Comparison of ENCODE assay signal across 25 cellular contexts in the genomic region with DNA sequence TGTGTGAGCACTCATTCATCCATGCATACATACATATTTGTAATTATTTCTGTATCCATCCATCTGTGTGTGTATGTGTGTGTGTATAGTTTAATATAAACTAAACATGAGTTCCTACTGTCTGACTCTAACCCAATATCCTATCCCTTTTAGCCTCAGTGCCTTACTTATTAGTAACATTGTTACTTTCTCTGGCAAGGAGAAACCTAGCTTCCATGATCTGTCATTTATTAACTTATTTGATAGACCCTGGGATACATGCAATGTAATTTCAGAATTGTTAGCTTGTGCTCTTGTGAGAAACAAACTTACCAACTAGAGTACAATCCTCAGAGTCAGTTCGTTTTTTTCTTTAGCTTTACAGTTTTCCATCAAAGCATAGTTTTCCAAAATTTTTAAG. TPM values are rescaled to one million over a fixed set of nuclear protein-coding genes. Genes with fewer than 3 reads are reported as not detected.
"Had no signal": no experiment of that assay in that cellular context is flagged by ENCODE, and none has a peak within 500 bp of the region (broad histone marks: within the 10 kb centered on the region; RNA-seq: fewer than 3 reads in every experiment).

No MANE protein-coding gene starts in this region.

- FAIRE-seq: urothelium cell line had no signal

- H3K4me3 Mint-ChIP-seq: mesothelial cell of epicardium; naive B cell; natural killer cell; stimulated activated naive CD8-positive, alpha-beta T cell treated with anti-CD3 and anti-CD28 coated beads, Interleukin-15, Interleukin-2, amounts not matched to agents 100 ng/mL and 50 ng/mL, for 24 hours had no signal

- H3K4me1 Mint-ChIP-seq: mesothelial cell of epicardium, naive B cell, natural killer cell had no signal

- H3K9me3 Mint-ChIP-seq: mesothelial cell of epicardium; naive B cell; natural killer cell; stimulated activated naive CD8-positive, alpha-beta T cell treated with anti-CD3 and anti-CD28 coated beads, Interleukin-15, Interleukin-2, amounts not matched to agents 100 ng/mL and 50 ng/mL, for 24 hours had no signal

- H3K27ac Mint-ChIP-seq: mesothelial cell of epicardium; naive B cell; natural killer cell; progenitor cell of endocrine pancreas; stimulated activated naive CD8-positive, alpha-beta T cell treated with anti-CD3 and anti-CD28 coated beads, Interleukin-15, Interleukin-2, amounts not matched to agents 100 ng/mL and 50 ng/mL, for 24 hours had no signal

- ATAC-seq: left cardiac atrium, left lung, lower lobe of right lung, natural killer cell, right cardiac atrium, sciatic nerve, upper lobe of right lung had no signal

- H3K36me3 Mint-ChIP-seq: mesothelial cell of epicardium, naive B cell, natural killer cell had no signal

- DNase-seq: head of caudate nucleus; hippocampal formation; left cardiac atrium; left lung; lower lobe of right lung; mammary epithelial cell; mesendoderm; naive B cell; natural killer cell; ovary; retina; right cardiac atrium; stimulated activated CD4-positive, alpha-beta T cell treated with anti-CD3 and anti-CD28 coated beads, Interleukin-12 subunit alpha, Interleukin-12 subunit beta, amount 100 ng/mL, for 4 hours; stimulated activated CD4-positive, alpha-beta T cell treated with anti-CD3 and anti-CD28 coated beads, Interleukin-15, amount 100 ng/mL, for 24 hours; stimulated activated CD4-positive, alpha-beta T cell treated with anti-CD3 and anti-CD28 coated beads, Interleukin-2, amount 100 ng/mL, for 24 hours; stimulated activated CD4-positive, alpha-beta T cell treated with anti-CD3 and anti-CD28 coated beads, Interleukin-4, amount 100 ng/mL, for 1 hour; stimulated activated naive CD4-positive, alpha-beta T cell; tibial artery; trophoblast cell; upper lobe of right lung had no signal

RNA-seq across cellular contexts. Expression of a gene that starts 58.9 kb away (rescaled TPM):
- total RNA-seq: mammary epithelial cell had no signal
